8 cellular contexts compared by ENCODE assay signal in genomic region chr16:8868272-8869211, GRCh38. TPM values are rescaled to one million over a fixed set of nuclear protein-coding genes. Genes with fewer than 3 reads are reported as not detected.
DNase-seq lines count a peak whose midpoint lies in the region; ATAC-seq, FAIRE-seq and TF ChIP-seq lines count a peak whose summit lies in the region.

Gene CARHSP1, minus strand, starts transcription at chr16:8869006. Its CDS starts 9,678 bp downstream, at chr16:8859328.

- H3K4me3 ChIP-seq in adipocyte (ENCODE audit: low read length): peak within 1 kb of the TSS; percentile 88
- peak within 1 kb of the TSS; percentile 90 for H3K4me3 ChIP-seq in upper lobe of right lung

- DNase-seq in GM12891 (ENCODE audit: insufficient read length, low spot score) (peak; percentile 95), NCI-H1417 treated with DMSO at 0.1 percent for 48 hours (lab: John Stamatoyannopoulos, UW) (peak; percentile 56), T follicular helper cell (ENCODE audit: low read depth) (peak; percentile 67), adipocyte (ENCODE audit: low read depth) (peak; percentile 97), cardiac septum (ENCODE audit: low spot score) (peak; percentile 95), posterior vena cava (ENCODE audit: low spot score) (peak; percentile 95), upper lobe of right lung (peak; percentile 94)

- peaks cover 49% of the 10 kb centered on the region for H3K4me1 ChIP-seq in adipocyte (ENCODE audit: control insufficient read depth, insufficient read depth, low read length)
- peaks cover 31% of the 10 kb centered on the region for H3K4me1 ChIP-seq in upper lobe of right lung

- H3K27me3 ChIP-seq in adipocyte (replicated peaks; ENCODE audit: control insufficient read depth, insufficient read depth, low read length) (no peaks in the 10 kb centered on the region), upper lobe of right lung (no peaks in the 10 kb centered on the region)

- TF ChIP-seq POLR2A in GM12891 (IDR thresholded peaks at IDR 0.05; ENCODE audit: low read depth, low read length): peak; percentile 64; the same call in 1 of the 2 replicates

- H3K9me3 ChIP-seq in adipocyte (ENCODE audit: control insufficient read depth, low read length): no peaks in the 10 kb centered on the region
- no peaks in the 10 kb centered on the region for H3K9me3 ChIP-seq in upper lobe of right lung

- intact Hi-C loops in cardiac septum (cut with DNase I): loop anchor here (5.0 kb wide), 1 partner anchor 71 kb away; the partner anchor contains the start of genes PMM2 and TMEM186
- intact Hi-C loops in posterior vena cava (cut with DNase I): loop anchor here in 1 of 2 donors (1.0 to 10.0 kb wide), 3 partner anchors 25 to 88 kb away; no protein-coding TSS in a partner anchor
- intact Hi-C loops in upper lobe of right lung (cut with DNase I): loop anchor here (10.0 kb wide), 1 partner anchor 64 kb away; no protein-coding TSS in a partner anchor

- FAIRE-seq in GM12891 (lab: Jason Lieb, UNC): peak; percentile 65

- peak within 1 kb of the TSS; percentile 89 for H3K27ac ChIP-seq in upper lobe of right lung

- no peak for TF ChIP-seq CTCF in upper lobe of right lung (IDR thresholded peaks at IDR 0.05)

- no peaks in the 10 kb centered on the region for H3K36me3 ChIP-seq in adipocyte (ENCODE audit: control insufficient read depth, insufficient read depth, low read length, severe bottlenecking)
- H3K36me3 ChIP-seq in upper lobe of right lung: no peaks in the 10 kb centered on the region

- peak within 1 kb of the TSS; percentile 95 for H3K9ac ChIP-seq in adipocyte (ENCODE audit: low read length)

- ATAC-seq in HG02763 (IDR thresholded peaks at IDR 0.05; ENCODE audit: unreplicated experiment): peak; percentile 67
- peak; percentile 96 for ATAC-seq in upper lobe of right lung

TF ChIP-seq in GM12891, 5 proteins besides CTCF, POLR2A, EP300 and RAD21:
- peak; percentile 40 for TF ChIP-seq PAX5 (IDR thresholded peaks at IDR 0.05; ENCODE audit: insufficient read depth, low read length, severe bottlenecking)
- TF ChIP-seq SPI1 (IDR thresholded peaks at IDR 0.05; ENCODE audit: low read depth, low read length): 0 out of 2 replicates have a peak, but pooled peaks have one; percentile 4
- TF ChIP-seq POU2F2 (IDR thresholded peaks at IDR 0.05; ENCODE audit: low read depth, low read length): no peak
- TF ChIP-seq POLR2AphosphoS5 (IDR thresholded peaks at IDR 0.05; ENCODE audit: low read depth, low read length): peak; percentile 55
- peak; percentile 91 for TF ChIP-seq TAF1 (IDR thresholded peaks at IDR 0.05; ENCODE audit: low read depth, low read length)
TF ChIP-seq in GM12891: peak in this region for 4.

RNA-seq across cellular contexts. Expression of gene CARHSP1, which starts in this region (rescaled TPM):
- polyA plus RNA-seq in GM12891 (2012; ENCODE audit: low read depth, missing spikeins): 68.1 TPM
- total RNA-seq in cardiac septum (21.6 TPM), posterior vena cava (10 to 100 TPM; 39.8 to 44.0 TPM), upper lobe of right lung (103 TPM)

Comparison
In these comparisons a context has a peak if more than half of its experiments do, and no peak if none do; other contexts are left out.
1. Peak in every context shown above with its lines: DNase-seq, ATAC-seq, H3K4me3 ChIP-seq and H3K27ac ChIP-seq.